In the genomic region with DNA sequence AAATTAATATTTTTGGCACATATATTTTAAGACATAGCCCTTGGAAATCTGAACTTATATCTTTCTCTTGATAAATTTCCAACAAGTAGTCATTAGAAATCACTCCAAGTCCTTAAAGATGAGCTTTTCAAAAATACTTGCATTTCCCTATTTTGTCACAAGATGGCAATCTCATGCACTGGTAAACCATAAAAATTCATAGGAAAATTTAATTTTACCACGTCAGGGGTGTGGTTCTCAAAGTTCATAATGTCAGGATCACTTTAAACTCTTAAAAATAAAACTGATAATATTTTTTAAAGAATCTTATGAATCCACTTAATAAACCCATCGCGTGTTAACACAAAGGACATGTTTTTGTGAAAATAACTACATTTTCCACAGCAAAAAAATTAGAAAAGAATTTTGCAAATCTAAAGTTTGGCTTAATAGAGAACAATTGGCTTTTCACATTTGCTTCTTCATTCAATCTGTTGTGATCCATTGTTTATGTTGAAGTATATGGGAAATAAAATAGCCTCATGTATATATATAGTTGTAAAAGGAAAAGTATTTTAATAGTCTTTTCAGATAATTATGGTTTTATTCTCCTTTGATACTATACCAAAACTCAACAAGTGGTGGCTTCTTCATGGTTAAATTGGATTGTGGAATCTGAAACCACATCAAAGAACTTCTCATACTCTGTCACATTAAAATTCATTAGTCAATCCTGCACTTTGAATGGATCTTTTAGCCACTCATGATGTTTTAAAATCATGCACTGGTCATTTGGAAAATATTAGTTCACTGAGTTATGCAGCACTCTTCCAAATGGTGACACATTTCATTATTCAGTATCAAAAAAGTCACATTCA, we compare ENCODE assay signal across 8 cellular contexts.
A peak's percentile ranks its signal among the peaks of the same experiment; 100 is the strongest.
DNase-seq lines count a peak whose midpoint lies in the region; ATAC-seq and TF ChIP-seq lines count a peak whose summit lies in the region.

No MANE protein-coding gene starts in this region.

- DNase-seq in activated CD8-positive, alpha-beta T cell treated with anti-CD3 and anti-CD28 coated beads for 36 hours: no peak
- no peak for DNase-seq in activated CD8-positive, alpha-beta T cell treated with anti-CD3 and anti-CD28 coated beads, Interleukin-2, amount 10 ng/mL, durations not matched to agents 7 days and 5 days
- peak; percentile 69 for DNase-seq in NCI-H526 treated with DMSO at 0.1 percent for 48 hours (lab: John Stamatoyannopoulos, UW)
- no peak for DNase-seq in endodermal cell
- DNase-seq in activated naive CD8-positive, alpha-beta T cell treated with anti-CD3 and anti-CD28 coated beads for 36 hours: no peak

- no peak overlapping the region for H3K27ac Mint-ChIP-seq in activated CD8-positive, alpha-beta T cell treated with anti-CD3 and anti-CD28 coated beads for 36 hours
- H3K27ac Mint-ChIP-seq in activated CD8-positive, alpha-beta T cell treated with anti-CD3 and anti-CD28 coated beads, Interleukin-2, amount 10 ng/mL, durations not matched to agents 7 days and 5 days: no peak overlapping the region
- H3K27ac Mint-ChIP-seq in endodermal cell: no peak overlapping the region
- no peak overlapping the region for H3K27ac Mint-ChIP-seq in stimulated activated memory B cell treated with anti-CD40 and anti-IgM and Interleukin-4, amounts not matched to agents 10 μg/mL and 1 μg/mL and 100 μg/mL, for 72 hours
- H3K27ac Mint-ChIP-seq in activated naive CD8-positive, alpha-beta T cell treated with anti-CD3 and anti-CD28 coated beads for 36 hours: no peak overlapping the region

- H3K4me2 ChIP-seq in parathyroid adenoma (ENCODE audit: low read length): no peak overlapping the region

- H3K4me1 Mint-ChIP-seq in activated CD8-positive, alpha-beta T cell treated with anti-CD3 and anti-CD28 coated beads for 36 hours (ENCODE audit: low read depth): no peaks in the 10 kb centered on the region
- no peaks in the 10 kb centered on the region for H3K4me1 Mint-ChIP-seq in activated CD8-positive, alpha-beta T cell treated with anti-CD3 and anti-CD28 coated beads, Interleukin-2, amount 10 ng/mL, durations not matched to agents 7 days and 5 days (ENCODE audit: low read depth)
- peaks cover 21% of the 10 kb centered on the region for H3K4me1 Mint-ChIP-seq in endodermal cell
- no peaks in the 10 kb centered on the region for H3K4me1 Mint-ChIP-seq in stimulated activated memory B cell treated with anti-CD40 and anti-IgM and Interleukin-4, amounts not matched to agents 10 μg/mL and 1 μg/mL and 100 μg/mL, for 72 hours
- no peaks in the 10 kb centered on the region for H3K4me1 Mint-ChIP-seq in activated naive CD8-positive, alpha-beta T cell treated with anti-CD3 and anti-CD28 coated beads for 36 hours

- no peak overlapping the region for H3K4me3 Mint-ChIP-seq in activated CD8-positive, alpha-beta T cell treated with anti-CD3 and anti-CD28 coated beads for 36 hours
- H3K4me3 Mint-ChIP-seq in activated CD8-positive, alpha-beta T cell treated with anti-CD3 and anti-CD28 coated beads, Interleukin-2, amount 10 ng/mL, durations not matched to agents 7 days and 5 days: no peak overlapping the region
- no peak overlapping the region for H3K4me3 Mint-ChIP-seq in endodermal cell
- no peak overlapping the region for H3K4me3 Mint-ChIP-seq in stimulated activated memory B cell treated with anti-CD40 and anti-IgM and Interleukin-4, amounts not matched to agents 10 μg/mL and 1 μg/mL and 100 μg/mL, for 72 hours
- H3K4me3 Mint-ChIP-seq in activated naive CD8-positive, alpha-beta T cell treated with anti-CD3 and anti-CD28 coated beads for 36 hours: no peak overlapping the region

- H3K27ac ChIP-seq in endodermal cell (ENCODE audit: low read depth, low read length): no peak overlapping the region
- H3K27ac ChIP-seq in parathyroid adenoma: no peak overlapping the region

- H3K9ac ChIP-seq in endodermal cell (ENCODE audit: extremely low read depth, low read length, poor library complexity, severe bottlenecking): no peak overlapping the region
- H3K9ac ChIP-seq in parathyroid adenoma: no peak overlapping the region

- peak; percentile 80 for TF ChIP-seq CTCF in activated CD8-positive, alpha-beta T cell treated with anti-CD3 and anti-CD28 coated beads for 36 hours (IDR thresholded peaks at IDR 0.05)
- TF ChIP-seq CTCF in endodermal cell (conservative IDR thresholded peaks at IDR 0.05) (peak; percentile 90), parathyroid adenoma (IDR thresholded peaks at IDR 0.05) (peak; percentile 62)

- POLR2A ChIA-PET in activated CD8-positive, alpha-beta T cell treated with anti-CD3 and anti-CD28 coated beads for 36 hours (lab: Charles Lee): no interaction called here
- POLR2A ChIA-PET in activated CD8-positive, alpha-beta T cell treated with anti-CD3 and anti-CD28 coated beads, Interleukin-2, amount 10 ng/mL, durations not matched to agents 7 days and 5 days (lab: Charles Lee): no interaction called here

- 87% methylated on average over 3 of the region's 3 CpGs; no CpG with 5 or more reads in 1 of the 2 experiments for WGBS in endodermal cell (ENCODE audit: insufficient coverage in 1 of 2, insufficient read length in 1 of 2), 2 experiments

- H3K4me3 ChIP-seq in endodermal cell (ENCODE audit: low read length): no peak overlapping the region
- H3K4me3 ChIP-seq in parathyroid adenoma (ENCODE audit: low read depth, low read length): no peak overlapping the region

- no peaks in the 10 kb centered on the region for H3K9me3 Mint-ChIP-seq in activated CD8-positive, alpha-beta T cell treated with anti-CD3 and anti-CD28 coated beads for 36 hours
- H3K9me3 Mint-ChIP-seq in activated CD8-positive, alpha-beta T cell treated with anti-CD3 and anti-CD28 coated beads, Interleukin-2, amount 10 ng/mL, durations not matched to agents 7 days and 5 days (ENCODE audit: insufficient read depth): no peaks in the 10 kb centered on the region
- H3K9me3 Mint-ChIP-seq in endodermal cell: no peaks in the 10 kb centered on the region
- no peaks in the 10 kb centered on the region for H3K9me3 Mint-ChIP-seq in stimulated activated memory B cell treated with anti-CD40 and anti-IgM and Interleukin-4, amounts not matched to agents 10 μg/mL and 1 μg/mL and 100 μg/mL, for 72 hours
- no peaks in the 10 kb centered on the region for H3K9me3 Mint-ChIP-seq in activated naive CD8-positive, alpha-beta T cell treated with anti-CD3 and anti-CD28 coated beads for 36 hours

- H3K4me1 ChIP-seq in endodermal cell (ENCODE audit: control insufficient read depth, insufficient read depth, low read length) (peaks cover 8% of the 10 kb centered on the region), parathyroid adenoma (no peaks in the 10 kb centered on the region)

- H3K36me3 ChIP-seq in endodermal cell (ENCODE audit: control insufficient read depth, insufficient read depth, low read length) (no peaks in the 10 kb centered on the region), parathyroid adenoma (ENCODE audit: control insufficient read depth, insufficient read depth, low read length) (no peaks in the 10 kb centered on the region)

- no peaks in the 10 kb centered on the region for H3K9me3 ChIP-seq in endodermal cell (ENCODE audit: control insufficient read depth, low read length)
- H3K9me3 ChIP-seq in parathyroid adenoma (ENCODE audit: control insufficient read depth, low read length): no peaks in the 10 kb centered on the region

- H3K36me3 Mint-ChIP-seq in activated CD8-positive, alpha-beta T cell treated with anti-CD3 and anti-CD28 coated beads for 36 hours (ENCODE audit: low read depth): no peaks in the 10 kb centered on the region
- no peaks in the 10 kb centered on the region for H3K36me3 Mint-ChIP-seq in activated CD8-positive, alpha-beta T cell treated with anti-CD3 and anti-CD28 coated beads, Interleukin-2, amount 10 ng/mL, durations not matched to agents 7 days and 5 days (ENCODE audit: low read depth)
- no peaks in the 10 kb centered on the region for H3K36me3 Mint-ChIP-seq in endodermal cell (ENCODE audit: low read depth)
- H3K36me3 Mint-ChIP-seq in stimulated activated memory B cell treated with anti-CD40 and anti-IgM and Interleukin-4, amounts not matched to agents 10 μg/mL and 1 μg/mL and 100 μg/mL, for 72 hours: no peaks in the 10 kb centered on the region
- no peaks in the 10 kb centered on the region for H3K36me3 Mint-ChIP-seq in activated naive CD8-positive, alpha-beta T cell treated with anti-CD3 and anti-CD28 coated beads for 36 hours

- no peak for ATAC-seq in activated CD8-positive, alpha-beta T cell treated with anti-CD3 and anti-CD28 coated beads for 36 hours
- ATAC-seq in activated CD8-positive, alpha-beta T cell treated with anti-CD3 and anti-CD28 coated beads, Interleukin-2, amount 10 ng/mL, durations not matched to agents 7 days and 5 days: no peak
- no peak for ATAC-seq in stimulated activated memory B cell treated with anti-CD40 and anti-IgM and Interleukin-4, amounts not matched to agents 10 μg/mL and 1 μg/mL and 100 μg/mL, for 72 hours
- ATAC-seq in HG03457 (IDR thresholded peaks at IDR 0.05; ENCODE audit: unreplicated experiment): no peak

- no peaks in the 10 kb centered on the region for H3K27me3 ChIP-seq in endodermal cell (ENCODE audit: control insufficient read depth, insufficient read depth, low read length, poor library complexity, severe bottlenecking)
- H3K27me3 ChIP-seq in parathyroid adenoma (ENCODE audit: control insufficient read depth, insufficient read depth, low read length): no peaks in the 10 kb centered on the region

- no peaks in the 10 kb centered on the region for H3K79me2 ChIP-seq in parathyroid adenoma

- intact Hi-C loops in activated CD8-positive, alpha-beta T cell treated with anti-CD3 and anti-CD28 coated beads for 36 hours (cut with micrococcal nuclease): loop anchor here (5.0 to 10.0 kb wide), 2 partner anchors 942 to 1350 kb away; no protein-coding TSS in a partner anchor

- no peaks in the 10 kb centered on the region for H3K27me3 Mint-ChIP-seq in activated CD8-positive, alpha-beta T cell treated with anti-CD3 and anti-CD28 coated beads for 36 hours
- no peaks in the 10 kb centered on the region for H3K27me3 Mint-ChIP-seq in activated CD8-positive, alpha-beta T cell treated with anti-CD3 and anti-CD28 coated beads, Interleukin-2, amount 10 ng/mL, durations not matched to agents 7 days and 5 days (ENCODE audit: low read depth)
- no peaks in the 10 kb centered on the region for H3K27me3 Mint-ChIP-seq in endodermal cell (ENCODE audit: insufficient read depth)
- H3K27me3 Mint-ChIP-seq in stimulated activated memory B cell treated with anti-CD40 and anti-IgM and Interleukin-4, amounts not matched to agents 10 μg/mL and 1 μg/mL and 100 μg/mL, for 72 hours: no peaks in the 10 kb centered on the region
- H3K27me3 Mint-ChIP-seq in activated naive CD8-positive, alpha-beta T cell treated with anti-CD3 and anti-CD28 coated beads for 36 hours: peaks cover 4% of the 10 kb centered on the region

- no peak overlapping the region for H2AFZ ChIP-seq in parathyroid adenoma

- CTCF ChIA-PET in activated CD8-positive, alpha-beta T cell treated with anti-CD3 and anti-CD28 coated beads for 36 hours (lab: Charles Lee): interaction anchor here (0.6 to 1.1 kb wide), 3 partner anchors 10 to 1357 kb away, joined by 3 read pairs; no protein-coding TSS in a partner anchor
- CTCF ChIA-PET in activated CD8-positive, alpha-beta T cell treated with anti-CD3 and anti-CD28 coated beads, Interleukin-2, amount 10 ng/mL, durations not matched to agents 7 days and 5 days (lab: Charles Lee): interaction anchor here (3.8 kb wide), 1 partner anchor 11 kb away, joined by 19 read pairs; no protein-coding TSS in a partner anchor
